In the genomic region with DNA sequence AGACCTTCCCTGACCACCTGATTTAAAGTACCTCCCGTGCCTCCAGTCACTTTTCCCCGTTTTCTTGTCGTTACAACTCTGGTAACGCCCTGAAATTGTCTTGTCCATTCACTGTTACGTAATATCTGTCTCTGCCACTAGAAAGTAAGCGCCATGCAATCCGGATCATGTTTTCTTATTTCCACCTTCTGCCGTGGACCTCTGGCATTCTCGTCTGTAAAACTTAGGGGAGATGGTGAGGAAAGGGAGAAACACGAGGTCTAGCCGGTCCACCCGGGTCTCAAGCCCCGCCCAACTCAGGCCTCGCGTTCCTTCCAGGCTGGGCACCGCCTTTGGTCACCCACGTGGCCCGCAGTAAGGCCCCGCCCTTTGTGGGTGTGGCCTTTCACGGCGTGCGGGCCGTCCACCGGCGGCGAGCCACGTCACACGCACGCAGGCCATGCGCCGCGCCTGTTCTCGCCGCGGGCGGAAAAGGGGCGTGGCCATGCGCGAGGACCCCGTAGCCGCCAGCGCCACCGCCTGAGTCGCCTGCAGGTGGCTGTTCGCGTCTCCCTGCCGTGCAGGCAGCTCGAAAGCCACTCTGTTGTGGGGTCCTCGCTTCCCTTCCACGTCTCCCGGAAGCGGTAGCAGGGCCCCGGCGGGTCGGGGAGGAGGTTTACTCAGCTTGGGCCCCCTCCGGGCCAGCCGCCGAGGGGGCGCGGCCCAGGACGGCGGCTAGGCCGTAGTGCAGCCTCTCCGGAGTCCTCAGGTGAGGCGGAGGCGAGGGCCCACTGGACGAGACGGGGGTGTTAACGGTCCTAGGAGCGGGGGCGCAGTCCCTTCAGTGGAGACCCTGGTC, we compare ENCODE assay signal across 8 cellular contexts. TPM values are rescaled to one million over a fixed set of nuclear protein-coding genes. Genes with fewer than 3 reads are reported as not detected.
DNase-seq lines count a peak whose midpoint lies in the region; ATAC-seq and TF ChIP-seq lines count a peak whose summit lies in the region.

Gene GOLGA5 (plus strand): TSS at position 597 of the 838 bp plus-strand sequence. CDS start 3,133 bp downstream, outside the sequence.

- DNase-seq in DMS153 treated with DMSO at 0.1 percent for 48 hours (lab: John Stamatoyannopoulos, UW; ENCODE audit: unreplicated experiment) = peak; percentile 94
- peak; percentile 99 for DNase-seq in KBM-7
- DNase-seq in activated T-cell treated with anti-CD3 and anti-CD28 coated beads, Interleukin-2, amount 50 U/mL, for 24 hours = peak; percentile 100
- DNase-seq in epithelial cell of proximal tubule (ENCODE audit: low read depth) = peak; percentile 61
- peak; percentile 98 for DNase-seq in mucosa of gallbladder (ENCODE audit: low spot score)
- peak; percentile 92 to 94 for DNase-seq in stimulated activated CD8-positive, alpha-beta memory T cell treated with anti-CD3 and anti-CD28 coated beads, Interleukin-4, amount 100 ng/mL, for 4 hours (ENCODE audit: low read depth in 2 of 2, low spot score in 1 of 2)

- peaks cover 40% of the 10 kb centered on the region for H3K4me1 Mint-ChIP-seq in activated T-cell treated with anti-CD3 and anti-CD28 coated beads, Interleukin-2, amount 50 U/mL, for 24 hours (ENCODE audit: low read depth)

- in situ Hi-C loops in KBM-7 (cut with MboI; ENCODE audit: low pct_unique_long_range_greater_than_20kb, low sequenced_read_pairs) = no loop called here

- H3K27ac Mint-ChIP-seq in activated T-cell treated with anti-CD3 and anti-CD28 coated beads, Interleukin-2, amount 50 U/mL, for 24 hours = peak within 1 kb of the TSS; percentile 95

- peak; percentile 90 for ATAC-seq in GM21717 (IDR thresholded peaks at IDR 0.05; ENCODE audit: unreplicated experiment)

- peak within 1 kb of the TSS; percentile 96 for H3K4me3 Mint-ChIP-seq in activated T-cell treated with anti-CD3 and anti-CD28 coated beads, Interleukin-2, amount 50 U/mL, for 24 hours

- TF ChIP-seq CTCF in epithelial cell of proximal tubule (conservative IDR thresholded peaks at IDR 0.05; ENCODE audit: low read depth, low read length) = no peak

- no peaks in the 10 kb centered on the region for H3K27me3 Mint-ChIP-seq in activated T-cell treated with anti-CD3 and anti-CD28 coated beads, Interleukin-2, amount 50 U/mL, for 24 hours

- peak within 1 kb of the TSS; percentile 100 for H3K4me3 ChIP-seq in epithelial cell of proximal tubule (ENCODE audit: low read depth, low read length)

- H3K9me3 Mint-ChIP-seq in activated T-cell treated with anti-CD3 and anti-CD28 coated beads, Interleukin-2, amount 50 U/mL, for 24 hours = peaks cover 29% of the 10 kb centered on the region

- H3K36me3 Mint-ChIP-seq in activated T-cell treated with anti-CD3 and anti-CD28 coated beads, Interleukin-2, amount 50 U/mL, for 24 hours (ENCODE audit: low read depth) = peaks cover 30% of the 10 kb centered on the region

TF ChIP-seq in PFSK-1, 5 proteins besides CTCF, POLR2A, EP300 and RAD21:
- TF ChIP-seq FOXP2 (optimal IDR thresholded peaks at IDR 0.05; ENCODE audit: borderline replicate concordance, extremely low read depth, extremely low read length, insufficient read depth) (peak; percentile 97), REST (IDR thresholded peaks at IDR 0.05; ENCODE audit: insufficient read depth in 1 of 2, low read depth in 2 of 2, low read length in 2 of 2) (no peak), POLR2AphosphoS5 (IDR thresholded peaks at IDR 0.05; ENCODE audit: low read depth, low read length) (peak; percentile 71), SIN3A (IDR thresholded peaks at IDR 0.05; ENCODE audit: borderline replicate concordance, insufficient read depth, low read length) (no peak), TAF1 (IDR thresholded peaks at IDR 0.05; ENCODE audit: borderline replicate concordance, insufficient read depth, low read length) (0 out of 2 replicates have a peak, but pooled peaks have one; percentile 11)

RNA-seq across cellular contexts. Expression of gene GOLGA5, which starts in this region (rescaled TPM):
- 11.4 TPM for polyA plus RNA-seq in PFSK-1 (2012; ENCODE audit: insufficient read length, low read depth)
- total RNA-seq in epithelial cell of proximal tubule (23.4 and 25.0 TPM in 2 replicates), mucosa of gallbladder (35.2 TPM)

Comparison
In these comparisons a context has a peak if more than half of its experiments do, and no peak if none do; other contexts are left out.
1. Peak in every context shown above with its lines: DNase-seq, ATAC-seq and H3K4me3 ChIP-seq.